ENCODE assay signal across 1 cellular context in the genomic region with DNA sequence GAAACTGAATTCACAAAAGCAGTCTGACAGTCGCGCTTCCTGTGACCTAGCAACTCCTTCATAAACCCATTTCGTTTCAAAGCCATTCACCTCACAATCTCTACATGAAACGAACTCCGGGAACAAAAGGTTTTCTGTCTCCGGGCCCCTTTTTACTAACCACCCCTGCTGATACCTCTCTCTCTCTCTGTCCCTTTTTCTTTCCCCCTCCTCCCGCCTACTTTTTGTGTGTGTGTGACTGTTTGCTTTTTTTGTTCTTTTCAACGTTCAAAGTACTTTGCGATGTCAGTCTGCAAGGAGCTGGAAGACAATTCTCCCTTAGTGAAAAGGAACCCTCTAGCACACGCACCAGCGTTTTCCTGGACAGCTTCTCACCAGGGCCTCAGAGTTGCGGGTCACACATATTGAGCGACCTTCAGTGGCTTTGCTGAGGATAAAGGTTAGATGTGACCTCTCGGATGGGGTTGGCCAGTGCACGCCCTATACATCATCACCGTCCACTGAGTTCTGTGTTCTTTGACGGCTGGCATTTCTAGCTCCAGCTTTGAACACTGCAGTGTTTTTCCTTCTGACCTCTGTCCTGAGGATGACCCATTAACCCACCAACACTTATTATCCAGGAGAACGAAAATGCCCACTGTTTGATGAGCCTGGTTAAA.
TF ChIP-seq lines count a peak whose summit lies in the region.

No MANE protein-coding gene starts in this region.

TF ChIP-seq in HEK293, 187 proteins besides CTCF, POLR2A, EP300 and RAD21 (continued from another document):
- TF ChIP-seq ZSCAN4 (tag by site-specific recombination; IDR thresholded peaks at IDR 0.05) (peak; percentile 39; the same call in 1 of the 2 replicates), GFI1B (tag by site-specific recombination; IDR thresholded peaks at IDR 0.05) (no peak), ZNF654 (tag by site-specific recombination; IDR thresholded peaks at IDR 0.05; ENCODE audit: low read depth) (peak; percentile 4; the same call in 1 of the 2 replicates), FEZF1 (tag by site-specific recombination; IDR thresholded peaks at IDR 0.05) (peak; percentile 82), ZFHX2 (tag by site-specific recombination; conservative IDR thresholded peaks at IDR 0.05) (0 out of 2 replicates have a peak, but pooled peaks have one; percentile 9), ZNF580 (tag by site-specific recombination; IDR thresholded peaks at IDR 0.05) (0 out of 2 replicates have a peak, but pooled peaks have one; percentile 59), BCL11A (tag by site-specific recombination; IDR thresholded peaks at IDR 0.05; ENCODE audit: low read depth) (no peak)
- TF ChIP-seq, protein P1, sequence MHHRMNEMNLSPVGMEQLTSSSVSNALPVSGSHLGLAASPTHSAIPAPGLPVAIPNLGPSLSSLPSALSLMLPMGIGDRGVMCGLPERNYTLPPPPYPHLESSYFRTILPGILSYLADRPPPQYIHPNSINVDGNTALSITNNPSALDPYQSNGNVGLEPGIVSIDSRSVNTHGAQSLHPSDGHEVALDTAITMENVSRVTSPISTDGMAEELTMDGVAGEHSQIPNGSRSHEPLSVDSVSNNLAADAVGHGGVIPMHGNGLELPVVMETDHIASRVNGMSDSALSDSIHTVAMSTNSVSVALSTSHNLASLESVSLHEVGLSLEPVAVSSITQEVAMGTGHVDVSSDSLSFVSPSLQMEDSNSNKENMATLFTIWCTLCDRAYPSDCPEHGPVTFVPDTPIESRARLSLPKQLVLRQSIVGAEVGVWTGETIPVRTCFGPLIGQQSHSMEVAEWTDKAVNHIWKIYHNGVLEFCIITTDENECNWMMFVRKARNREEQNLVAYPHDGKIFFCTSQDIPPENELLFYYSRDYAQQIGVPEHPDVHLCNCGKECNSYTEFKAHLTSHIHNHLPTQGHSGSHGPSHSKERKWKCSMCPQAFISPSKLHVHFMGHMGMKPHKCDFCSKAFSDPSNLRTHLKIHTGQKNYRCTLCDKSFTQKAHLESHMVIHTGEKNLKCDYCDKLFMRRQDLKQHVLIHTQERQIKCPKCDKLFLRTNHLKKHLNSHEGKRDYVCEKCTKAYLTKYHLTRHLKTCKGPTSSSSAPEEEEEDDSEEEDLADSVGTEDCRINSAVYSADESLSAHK (tag by site-specific recombination; IDR thresholded peaks at IDR 0.05), result 0 out of 2 replicates have a peak, but pooled peaks have one; percentile 21
- TF ChIP-seq, protein P2, sequence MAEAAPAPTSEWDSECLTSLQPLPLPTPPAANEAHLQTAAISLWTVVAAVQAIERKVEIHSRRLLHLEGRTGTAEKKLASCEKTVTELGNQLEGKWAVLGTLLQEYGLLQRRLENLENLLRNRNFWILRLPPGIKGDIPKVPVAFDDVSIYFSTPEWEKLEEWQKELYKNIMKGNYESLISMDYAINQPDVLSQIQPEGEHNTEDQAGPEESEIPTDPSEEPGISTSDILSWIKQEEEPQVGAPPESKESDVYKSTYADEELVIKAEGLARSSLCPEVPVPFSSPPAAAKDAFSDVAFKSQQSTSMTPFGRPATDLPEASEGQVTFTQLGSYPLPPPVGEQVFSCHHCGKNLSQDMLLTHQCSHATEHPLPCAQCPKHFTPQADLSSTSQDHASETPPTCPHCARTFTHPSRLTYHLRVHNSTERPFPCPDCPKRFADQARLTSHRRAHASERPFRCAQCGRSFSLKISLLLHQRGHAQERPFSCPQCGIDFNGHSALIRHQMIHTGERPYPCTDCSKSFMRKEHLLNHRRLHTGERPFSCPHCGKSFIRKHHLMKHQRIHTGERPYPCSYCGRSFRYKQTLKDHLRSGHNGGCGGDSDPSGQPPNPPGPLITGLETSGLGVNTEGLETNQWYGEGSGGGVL (tag by site-specific recombination; IDR thresholded peaks at IDR 0.05), result peak; percentile 66; the same call in 1 of the 2 replicates
- TF ChIP-seq, protein P3, sequence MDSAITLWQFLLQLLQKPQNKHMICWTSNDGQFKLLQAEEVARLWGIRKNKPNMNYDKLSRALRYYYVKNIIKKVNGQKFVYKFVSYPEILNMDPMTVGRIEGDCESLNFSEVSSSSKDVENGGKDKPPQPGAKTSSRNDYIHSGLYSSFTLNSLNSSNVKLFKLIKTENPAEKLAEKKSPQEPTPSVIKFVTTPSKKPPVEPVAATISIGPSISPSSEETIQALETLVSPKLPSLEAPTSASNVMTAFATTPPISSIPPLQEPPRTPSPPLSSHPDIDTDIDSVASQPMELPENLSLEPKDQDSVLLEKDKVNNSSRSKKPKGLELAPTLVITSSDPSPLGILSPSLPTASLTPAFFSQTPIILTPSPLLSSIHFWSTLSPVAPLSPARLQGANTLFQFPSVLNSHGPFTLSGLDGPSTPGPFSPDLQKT (IDR thresholded peaks at IDR 0.05; ENCODE audit: borderline replicate concordance, low read depth, low read length), result no peak
